ENCODE assay signal across 21 cellular contexts in the genomic region with DNA sequence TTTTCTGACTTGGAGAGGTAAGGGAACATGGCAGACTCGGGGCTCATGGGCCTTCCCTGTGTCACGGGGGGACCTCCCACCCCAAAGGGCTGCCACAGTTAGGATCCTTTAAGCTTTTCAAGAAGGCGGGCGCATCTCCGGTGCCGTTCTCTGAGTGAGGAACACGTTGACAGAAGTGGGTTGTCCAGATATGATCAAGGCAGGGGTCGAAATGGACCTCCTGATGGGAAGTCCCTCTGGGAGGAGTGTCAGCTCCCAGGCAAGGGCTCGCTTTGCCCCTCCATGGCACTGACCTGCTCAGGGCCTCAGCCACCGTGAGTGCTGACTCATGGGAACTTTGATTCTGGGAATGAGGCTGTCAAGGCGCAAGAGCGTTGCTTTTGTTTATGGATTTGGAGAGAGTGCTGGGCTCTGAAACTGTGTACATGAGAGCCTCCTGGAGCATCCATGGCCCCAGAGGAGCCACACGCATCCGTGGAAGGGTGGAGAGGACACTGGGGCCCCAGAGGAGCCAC. TPM values are rescaled to one million over a fixed set of nuclear protein-coding genes. Genes with fewer than 3 reads are reported as not detected.
"Had no signal": no experiment of that assay in that cellular context is flagged by ENCODE, and none has a peak within 500 bp of the region (broad histone marks: within the 10 kb centered on the region; RNA-seq: fewer than 3 reads in every experiment).

No MANE protein-coding gene starts in this region.

- DNase-seq: activated CD4-positive, alpha-beta memory T cell treated with anti-CD3 and anti-CD28 coated beads for 36 hours; activated CD4-positive, alpha-beta T cell treated with anti-CD3 and anti-CD28 coated beads, Interleukin-2, amount 10 ng/mL, durations not matched to agents 7 days and 5 days; activated CD4-positive, CD25-positive, alpha-beta regulatory T cell; activated CD8-positive, alpha-beta memory T cell treated with anti-CD3 and anti-CD28 coated beads for 24 hours; activated naive CD8-positive, alpha-beta T cell treated with anti-CD3 and anti-CD28 coated beads for 36 hours; activated T-cell treated with anti-CD3 and anti-CD28 coated beads, Interleukin-2, amount 50 U/mL, for 72 hours; MG63; MV-4-11; NCI-H1092 treated with DMSO at 0.1 percent for 48 hours; NCI-H1436; NCI-H1694 treated with DMSO at 0.1 percent for 48 hours; NCI-H2029 treated with DMSO at 0.1 percent for 48 hours; NCI-H510A treated with DMSO at 0.1 percent for 48 hours; NCI-H69; Right ventricle myocardium superior; SJCRH30; SK-N-SH; T-helper 1 cell had no signal

- H3K4me1 Mint-ChIP-seq: activated CD4-positive, alpha-beta T cell treated with anti-CD3 and anti-CD28 coated beads, Interleukin-2, amount 10 ng/mL, durations not matched to agents 7 days and 5 days; activated naive CD8-positive, alpha-beta T cell treated with anti-CD3 and anti-CD28 coated beads for 36 hours had no signal

- H3K4me1 ChIP-seq: Peyer's patch had no signal

- H3K27me3 ChIP-seq: MG63, Peyer's patch, SJCRH30 had no signal

- H3K27ac Mint-ChIP-seq: activated CD4-positive, alpha-beta memory T cell treated with anti-CD3 and anti-CD28 coated beads for 36 hours; activated CD4-positive, alpha-beta T cell treated with anti-CD3 and anti-CD28 coated beads, Interleukin-2, amount 10 ng/mL, durations not matched to agents 7 days and 5 days; activated naive CD8-positive, alpha-beta T cell treated with anti-CD3 and anti-CD28 coated beads for 36 hours; activated T-cell treated with anti-CD3 and anti-CD28 coated beads, Interleukin-2, amount 50 U/mL, for 72 hours had no signal

- H3K4me3 Mint-ChIP-seq: activated CD4-positive, alpha-beta memory T cell treated with anti-CD3 and anti-CD28 coated beads for 36 hours; activated CD4-positive, alpha-beta T cell treated with anti-CD3 and anti-CD28 coated beads, Interleukin-2, amount 10 ng/mL, durations not matched to agents 7 days and 5 days; activated naive CD8-positive, alpha-beta T cell treated with anti-CD3 and anti-CD28 coated beads for 36 hours; activated T-cell treated with anti-CD3 and anti-CD28 coated beads, Interleukin-2, amount 50 U/mL, for 72 hours had no signal

- H3K27me3 Mint-ChIP-seq: activated CD4-positive, alpha-beta memory T cell treated with anti-CD3 and anti-CD28 coated beads for 36 hours; activated CD4-positive, alpha-beta T cell treated with anti-CD3 and anti-CD28 coated beads, Interleukin-2, amount 10 ng/mL, durations not matched to agents 7 days and 5 days; activated naive CD8-positive, alpha-beta T cell treated with anti-CD3 and anti-CD28 coated beads for 36 hours had no signal

- ATAC-seq: activated T-cell treated with anti-CD3 and anti-CD28 coated beads, Interleukin-2, amount 50 U/mL, for 72 hours had no signal

- H3K27ac ChIP-seq: Peyer's patch, RWPE1, SJCRH30, VCaP had no signal

RNA-seq across cellular contexts. Expression of a gene that starts 6.5 kb away (rescaled TPM):
- total RNA-seq: Peyer's patch, Right ventricle myocardium superior, SJCRH30 had no signal
